ENCODE assay signal across 8 cellular contexts in the genomic region with DNA sequence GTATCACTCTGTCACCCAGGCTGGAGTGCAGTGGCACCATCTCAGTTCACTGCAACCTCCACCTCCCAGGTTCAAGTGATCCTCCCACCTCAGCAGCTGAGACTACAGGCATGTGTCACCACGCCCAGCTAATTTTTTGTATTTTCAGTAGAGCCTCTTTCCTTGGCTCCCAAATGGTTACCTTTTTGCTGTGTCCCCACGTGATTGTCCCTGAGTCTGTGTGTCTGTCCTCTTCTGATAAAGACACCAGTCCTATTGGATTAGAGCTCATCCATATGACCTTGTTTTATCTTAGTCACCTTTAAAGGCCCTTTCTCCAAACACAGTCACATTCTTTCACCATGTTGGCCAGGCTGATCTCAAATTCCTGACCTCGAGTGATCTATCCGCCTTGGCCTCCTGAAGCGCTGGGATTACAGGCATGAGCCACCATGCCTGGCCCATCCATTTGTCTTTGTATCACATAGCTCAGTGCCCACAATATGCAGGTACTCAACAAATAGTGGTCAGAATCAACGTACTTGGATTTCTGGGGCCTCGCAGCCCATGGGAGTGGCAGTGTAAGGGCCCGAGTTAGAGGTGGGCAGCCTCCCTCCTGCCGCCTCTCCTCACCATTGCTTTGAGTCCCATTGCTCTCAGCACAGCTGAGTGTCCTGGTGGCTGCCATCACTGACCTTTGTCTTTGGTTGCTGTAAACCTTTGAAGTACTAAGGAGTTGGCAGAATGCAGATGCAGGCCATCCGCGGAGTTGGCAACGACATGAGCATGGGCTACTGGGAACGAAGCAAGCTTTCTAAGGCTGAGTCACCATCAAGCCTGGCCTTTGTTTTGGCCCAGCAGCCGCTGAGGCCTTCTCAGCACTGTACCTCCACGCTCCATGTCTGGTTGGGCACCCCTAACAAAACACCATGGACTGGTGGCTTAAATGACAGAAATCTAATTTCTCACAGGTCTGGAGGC. TPM values are rescaled to one million over a fixed set of nuclear protein-coding genes. Genes with fewer than 3 reads are reported as not detected.
DNase-seq lines count a peak whose midpoint lies in the region; ATAC-seq and TF ChIP-seq lines count a peak whose summit lies in the region.

No MANE protein-coding gene starts in this region.

- H3K27me3 ChIP-seq in mesendoderm (ENCODE audit: insufficient read depth, low read length, poor library complexity) (no peaks in the 10 kb centered on the region), BE2C (no peaks in the 10 kb centered on the region)

- peaks cover 33% of the 10 kb centered on the region for H3K36me3 Mint-ChIP-seq in activated CD4-positive, alpha-beta memory T cell treated with anti-CD3 and anti-CD28 coated beads, Interleukin-2, amount 10 ng/mL, durations not matched to agents 7 days and 5 days (ENCODE audit: low read depth)
- H3K36me3 Mint-ChIP-seq in mesothelial cell of epicardium, result peaks cover 30% of the 10 kb centered on the region

- H3K27ac ChIP-seq in mesendoderm (ENCODE audit: low read depth, low read length), result peak overlapping the region; percentile 1

- no peaks in the 10 kb centered on the region for H3K79me1 ChIP-seq in mesendoderm (ENCODE audit: low read length)

- H2BK15ac ChIP-seq in mesendoderm (replicated peaks; ENCODE audit: low read depth), result no peak overlapping the region

- H3K4me3 ChIP-seq in mesendoderm (ENCODE audit: low read length) (no peak overlapping the region), BE2C (ENCODE audit: low read depth, low read length) (no peak overlapping the region)

- H3K27me3 Mint-ChIP-seq in activated CD4-positive, alpha-beta memory T cell treated with anti-CD3 and anti-CD28 coated beads, Interleukin-2, amount 10 ng/mL, durations not matched to agents 7 days and 5 days, result no peaks in the 10 kb centered on the region
- no peaks in the 10 kb centered on the region for H3K27me3 Mint-ChIP-seq in mesothelial cell of epicardium (ENCODE audit: low read depth)

- CTCF ChIA-PET in activated CD4-positive, alpha-beta memory T cell treated with anti-CD3 and anti-CD28 coated beads, Interleukin-2, amount 10 ng/mL, durations not matched to agents 7 days and 5 days (lab: Charles Lee), result interaction anchor here (0.8 to 1.3 kb wide), 2 partner anchors 10 to 56 kb away, joined by 3 to 4 read pairs; a partner anchor contains a TSS

- H3K23ac ChIP-seq in mesendoderm (ENCODE audit: low read length), result no peak overlapping the region

- H3K4me1 ChIP-seq in mesendoderm (ENCODE audit: control insufficient read depth, low read depth, low read length) (peaks cover 14% of the 10 kb centered on the region), BE2C (no peaks in the 10 kb centered on the region)

- WGBS in mesendoderm (ENCODE audit: extremely low coverage, insufficient coverage, low lambda C conversion rate), result no CpG with 5 or more reads among the region's 15 CpGs

- no peak overlapping the region for H3K4me3 Mint-ChIP-seq in activated CD4-positive, alpha-beta memory T cell treated with anti-CD3 and anti-CD28 coated beads, Interleukin-2, amount 10 ng/mL, durations not matched to agents 7 days and 5 days
- no peak overlapping the region for H3K4me3 Mint-ChIP-seq in mesothelial cell of epicardium

- no peak overlapping the region for H3K9ac ChIP-seq in mesendoderm (ENCODE audit: low read length)

- peaks cover 45% of the 10 kb centered on the region for H3K4me1 Mint-ChIP-seq in activated CD4-positive, alpha-beta memory T cell treated with anti-CD3 and anti-CD28 coated beads, Interleukin-2, amount 10 ng/mL, durations not matched to agents 7 days and 5 days
- peaks cover 16% of the 10 kb centered on the region for H3K4me1 Mint-ChIP-seq in mesothelial cell of epicardium

- peak overlapping the region; percentile 37 for H2BK5ac ChIP-seq in mesendoderm (ENCODE audit: low read length)

- no peaks in the 10 kb centered on the region for H3K36me3 ChIP-seq in mesendoderm (ENCODE audit: control insufficient read depth, insufficient read depth, low read length)
- peaks cover 35% of the 10 kb centered on the region for H3K36me3 ChIP-seq in BE2C

- peak overlapping the region; percentile 7 for H3K56ac ChIP-seq in mesendoderm (ENCODE audit: low read length)

- H3K18ac ChIP-seq in mesendoderm (ENCODE audit: low read length), result peak overlapping the region; percentile 5

- no peaks in the 10 kb centered on the region for H3K9me3 ChIP-seq in BE2C

- no peak overlapping the region for H3K4ac ChIP-seq in mesendoderm (ENCODE audit: low read depth, low read length)

- ATAC-seq in GM18511 (IDR thresholded peaks at IDR 0.05; ENCODE audit: unreplicated experiment), result peak; percentile 23
- peak; percentile 10 for ATAC-seq in HG02798 (IDR thresholded peaks at IDR 0.05; ENCODE audit: poor library complexity, unreplicated experiment)

- no peak overlapping the region for H3K4me2 ChIP-seq in mesendoderm (ENCODE audit: low read length)

- H4K5ac ChIP-seq in mesendoderm (ENCODE audit: low read length), result no peak overlapping the region

- no peak overlapping the region for H2AK5ac ChIP-seq in mesendoderm (ENCODE audit: low read length)

- POLR2A ChIA-PET in activated CD4-positive, alpha-beta memory T cell treated with anti-CD3 and anti-CD28 coated beads, Interleukin-2, amount 10 ng/mL, durations not matched to agents 7 days and 5 days (lab: Charles Lee), result interaction anchor here (1.2 to 4.1 kb wide), 5 partner anchors 8 to 45 kb away, joined by 3 to 30 read pairs (median 4); a partner anchor contains a TSS

- no peak overlapping the region for H4K8ac ChIP-seq in mesendoderm (ENCODE audit: low read depth, low read length)

- no peak for TF ChIP-seq CTCF in mesothelial cell of epicardium (IDR thresholded peaks at IDR 0.05; ENCODE audit: unreplicated experiment)
- TF ChIP-seq CTCF in BE2C (IDR thresholded peaks at IDR 0.05; ENCODE audit: low read depth, low read length), result no peak

- H3K27ac Mint-ChIP-seq in activated CD4-positive, alpha-beta memory T cell treated with anti-CD3 and anti-CD28 coated beads, Interleukin-2, amount 10 ng/mL, durations not matched to agents 7 days and 5 days, result peak overlapping the region; percentile 81
- no peak overlapping the region for H3K27ac Mint-ChIP-seq in mesothelial cell of epicardium

- no peaks in the 10 kb centered on the region for H3K79me2 ChIP-seq in mesendoderm (ENCODE audit: control insufficient read depth, insufficient read depth, low read length)

- no peak for DNase-seq in activated CD4-positive, alpha-beta memory T cell treated with anti-CD3 and anti-CD28 coated beads, Interleukin-2, amount 10 ng/mL, durations not matched to agents 7 days and 5 days
- DNase-seq in mesendoderm (peak; percentile 59), retina (no peak), mesothelial cell of epicardium (ENCODE audit: low spot score in 2 of 2, unreplicated experiment in 2 of 2) (no peak), NCI-H2227 treated with DMSO at 0.1 percent for 48 hours (lab: John Stamatoyannopoulos, UW) (no peak), BE2C (no peak)

- H2BK120ac ChIP-seq in mesendoderm (ENCODE audit: low read depth, low read length), result no peak overlapping the region

- H3K9me3 Mint-ChIP-seq in activated CD4-positive, alpha-beta memory T cell treated with anti-CD3 and anti-CD28 coated beads, Interleukin-2, amount 10 ng/mL, durations not matched to agents 7 days and 5 days, result no peaks in the 10 kb centered on the region
- no peaks in the 10 kb centered on the region for H3K9me3 Mint-ChIP-seq in mesothelial cell of epicardium

RNA-seq across cellular contexts. Expression of a gene that starts 9.3 kb away (rescaled TPM):
- total RNA-seq in activated CD4-positive, alpha-beta memory T cell treated with anti-CD3 and anti-CD28 coated beads, Interleukin-2, amount 10 ng/mL, durations not matched to agents 7 days and 5 days, result 10 to 100 TPM; 18.3 to 19.2 TPM
- 6.1 TPM for polyA plus RNA-seq in mesendoderm (2013, experiment 1 of 2)
- 7.0 TPM for polyA plus RNA-seq in mesendoderm (2013, experiment 2 of 2)
- 40.0 to 46.0 TPM (median 42.7 TPM) in 3 replicates for total RNA-seq in mesothelial cell of epicardium
- polyA plus RNA-seq in BE2C (2012; ENCODE audit: insufficient read depth, insufficient read length, low read depth), result 24.5 TPM

RNA-seq across cellular contexts. Expression of a gene that starts 45.1 kb away (rescaled TPM):
- 10 to 100 TPM; 14.7 to 16.9 TPM for total RNA-seq in activated CD4-positive, alpha-beta memory T cell treated with anti-CD3 and anti-CD28 coated beads, Interleukin-2, amount 10 ng/mL, durations not matched to agents 7 days and 5 days
- polyA plus RNA-seq in mesendoderm (2013, experiment 1 of 2), result 18.4 TPM
- 18.4 TPM for polyA plus RNA-seq in mesendoderm (2013, experiment 2 of 2)
- 15.2 to 15.4 TPM (median 15.3 TPM) in 3 replicates for total RNA-seq in mesothelial cell of epicardium
- 83.0 TPM for polyA plus RNA-seq in BE2C (2012; ENCODE audit: insufficient read depth, insufficient read length, low read depth)

RNA-seq across cellular contexts. Expression of a gene that starts 45.3 kb away (rescaled TPM):
- total RNA-seq in activated CD4-positive, alpha-beta memory T cell treated with anti-CD3 and anti-CD28 coated beads, Interleukin-2, amount 10 ng/mL, durations not matched to agents 7 days and 5 days, result 10 to 100 TPM; 55.6 to 57.6 TPM
- polyA plus RNA-seq in mesendoderm (2013, experiment 1 of 2), result 78.4 TPM
- 78.6 TPM for polyA plus RNA-seq in mesendoderm (2013, experiment 2 of 2)
- total RNA-seq in mesothelial cell of epicardium, result 66.7 to 74.5 TPM (median 69.0 TPM) in 3 replicates
- polyA plus RNA-seq in BE2C (2012; ENCODE audit: insufficient read depth, insufficient read length, low read depth), result 132 TPM
